In the genomic region with DNA sequence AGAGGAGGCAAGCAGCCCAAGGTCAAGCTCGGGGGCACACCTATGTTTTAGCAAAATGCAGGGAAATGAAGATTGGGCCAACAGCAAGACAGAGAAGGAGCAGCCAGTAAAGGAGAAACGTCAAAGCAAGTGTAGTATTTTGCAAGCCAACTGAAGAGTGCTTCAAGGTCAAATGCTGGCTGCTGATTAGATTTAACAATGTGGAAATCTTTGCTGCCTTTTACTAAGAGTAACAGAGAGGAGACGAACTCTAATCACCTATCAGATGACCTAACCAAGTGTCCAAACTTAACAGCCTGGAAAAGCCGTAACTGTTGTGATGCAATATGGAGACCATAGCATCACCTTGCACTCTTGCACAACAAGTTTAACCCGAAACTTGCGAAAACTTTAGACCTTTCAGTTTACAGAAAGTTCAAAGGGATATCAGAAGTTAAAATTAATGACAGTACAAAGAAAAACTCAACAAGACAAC, we compare ENCODE assay signal across 1 cellular context.
TF ChIP-seq lines count a peak whose summit lies in the region.

No MANE protein-coding gene starts in this region.

TF ChIP-seq in HepG2, 621 proteins besides CTCF, POLR2A, EP300 and RAD21 (continued from another document and continues in another):
- peak; percentile 98 for TF ChIP-seq ZNF614 (CRISPR knock-in tag; IDR thresholded peaks at IDR 0.05; ENCODE audit: borderline replicate concordance)
- peak; percentile 98 for TF ChIP-seq FOXA3 (CRISPR knock-in tag; IDR thresholded peaks at IDR 0.05)
- no peak for TF ChIP-seq ZNF746 (CRISPR knock-in tag; IDR thresholded peaks at IDR 0.05)
- TF ChIP-seq, protein P1, sequence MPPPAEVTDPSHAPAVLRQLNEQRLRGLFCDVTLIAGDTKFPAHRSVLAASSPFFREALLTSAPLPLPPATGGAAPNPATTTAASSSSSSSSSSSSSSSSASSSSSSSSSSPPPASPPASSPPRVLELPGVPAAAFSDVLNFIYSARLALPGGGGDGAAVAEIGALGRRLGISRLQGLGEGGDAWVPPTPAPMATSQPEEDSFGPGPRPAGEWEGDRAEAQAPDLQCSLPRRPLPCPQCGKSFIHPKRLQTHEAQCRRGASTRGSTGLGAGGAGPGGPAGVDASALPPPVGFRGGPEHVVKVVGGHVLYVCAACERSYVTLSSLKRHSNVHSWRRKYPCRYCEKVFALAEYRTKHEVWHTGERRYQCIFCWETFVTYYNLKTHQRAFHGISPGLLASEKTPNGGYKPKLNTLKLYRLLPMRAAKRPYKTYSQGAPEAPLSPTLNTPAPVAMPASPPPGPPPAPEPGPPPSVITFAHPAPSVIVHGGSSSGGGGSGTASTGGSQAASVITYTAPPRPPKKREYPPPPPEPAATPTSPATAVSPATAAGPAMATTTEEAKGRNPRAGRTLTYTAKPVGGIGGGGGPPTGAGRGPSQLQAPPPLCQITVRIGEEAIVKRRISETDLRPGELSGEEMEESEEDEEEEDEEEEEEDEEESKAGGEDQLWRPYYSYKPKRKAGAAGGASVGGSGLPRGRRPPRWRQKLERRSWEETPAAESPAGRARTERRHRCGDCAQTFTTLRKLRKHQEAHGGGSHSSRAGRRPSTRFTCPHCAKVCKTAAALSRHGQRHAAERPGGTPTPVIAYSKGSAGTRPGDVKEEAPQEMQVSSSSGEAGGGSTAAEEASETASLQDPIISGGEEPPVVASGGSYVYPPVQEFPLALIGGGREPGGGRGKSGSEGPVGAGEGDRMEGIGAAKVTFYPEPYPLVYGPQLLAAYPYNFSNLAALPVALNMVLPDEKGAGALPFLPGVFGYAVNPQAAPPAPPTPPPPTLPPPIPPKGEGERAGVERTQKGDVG (CRISPR knock-in tag; IDR thresholded peaks at IDR 0.05; ENCODE audit: borderline replicate concordance) = no peak
- TF ChIP-seq ISL2 (CRISPR knock-in tag; IDR thresholded peaks at IDR 0.05) = peak; percentile 100
- no peak for TF ChIP-seq SP1 (IDR thresholded peaks at IDR 0.05)
- TF ChIP-seq SP1 (CRISPR knock-in tag; IDR thresholded peaks at IDR 0.05) = no peak; the same call in 1 of the 2 replicates
- TF ChIP-seq ZFX (CRISPR knock-in tag; IDR thresholded peaks at IDR 0.05; ENCODE audit: low read depth) = peak; percentile 39
- TF ChIP-seq ZIK1 (CRISPR knock-in tag; IDR thresholded peaks at IDR 0.05; ENCODE audit: borderline replicate concordance, low read depth) = no peak
- TF ChIP-seq MTF1 (CRISPR knock-in tag; IDR thresholded peaks at IDR 0.05) = no peak
- 0 out of 2 replicates have a peak, but pooled peaks have one; percentile 49 for TF ChIP-seq ZMAT3 (CRISPR knock-in tag; conservative IDR thresholded peaks at IDR 0.05)
- TF ChIP-seq REXO4 (CRISPR knock-in tag; IDR thresholded peaks at IDR 0.05; ENCODE audit: borderline replicate concordance) = no peak
- TF ChIP-seq, protein P2, sequence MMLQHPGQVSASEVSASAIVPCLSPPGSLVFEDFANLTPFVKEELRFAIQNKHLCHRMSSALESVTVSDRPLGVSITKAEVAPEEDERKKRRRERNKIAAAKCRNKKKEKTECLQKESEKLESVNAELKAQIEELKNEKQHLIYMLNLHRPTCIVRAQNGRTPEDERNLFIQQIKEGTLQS (CRISPR knock-in tag; IDR thresholded peaks at IDR 0.05) = peak; percentile 96
- TF ChIP-seq PRPF4 (IDR thresholded peaks at IDR 0.05; ENCODE audit: low read depth, low read length, poor library complexity, severe bottlenecking) = no peak
- TF ChIP-seq ZNF136 (CRISPR knock-in tag; IDR thresholded peaks at IDR 0.05; ENCODE audit: low read depth) = no peak
- TF ChIP-seq, protein P3, sequence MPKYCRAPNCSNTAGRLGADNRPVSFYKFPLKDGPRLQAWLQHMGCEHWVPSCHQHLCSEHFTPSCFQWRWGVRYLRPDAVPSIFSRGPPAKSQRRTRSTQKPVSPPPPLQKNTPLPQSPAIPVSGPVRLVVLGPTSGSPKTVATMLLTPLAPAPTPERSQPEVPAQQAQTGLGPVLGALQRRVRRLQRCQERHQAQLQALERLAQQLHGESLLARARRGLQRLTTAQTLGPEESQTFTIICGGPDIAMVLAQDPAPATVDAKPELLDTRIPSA (CRISPR knock-in tag; IDR thresholded peaks at IDR 0.05; ENCODE audit: borderline replicate concordance) = no peak
- TF ChIP-seq RBAK (CRISPR knock-in tag; IDR thresholded peaks at IDR 0.05) = no peak
- TF ChIP-seq CAMTA2 (CRISPR knock-in tag; IDR thresholded peaks at IDR 0.05; ENCODE audit: borderline replicate concordance) = no peak
- TF ChIP-seq NCOA1 (CRISPR knock-in tag; IDR thresholded peaks at IDR 0.05) = peak; percentile 86
- TF ChIP-seq JUND (CRISPR knock-in tag; IDR thresholded peaks at IDR 0.05) = peak; percentile 80
- no peak for TF ChIP-seq SSRP1 (CRISPR knock-in tag; IDR thresholded peaks at IDR 0.05)
- TF ChIP-seq SMYD3 (CRISPR knock-in tag; IDR thresholded peaks at IDR 0.05) = peak; percentile 97
- TF ChIP-seq, protein P4, sequence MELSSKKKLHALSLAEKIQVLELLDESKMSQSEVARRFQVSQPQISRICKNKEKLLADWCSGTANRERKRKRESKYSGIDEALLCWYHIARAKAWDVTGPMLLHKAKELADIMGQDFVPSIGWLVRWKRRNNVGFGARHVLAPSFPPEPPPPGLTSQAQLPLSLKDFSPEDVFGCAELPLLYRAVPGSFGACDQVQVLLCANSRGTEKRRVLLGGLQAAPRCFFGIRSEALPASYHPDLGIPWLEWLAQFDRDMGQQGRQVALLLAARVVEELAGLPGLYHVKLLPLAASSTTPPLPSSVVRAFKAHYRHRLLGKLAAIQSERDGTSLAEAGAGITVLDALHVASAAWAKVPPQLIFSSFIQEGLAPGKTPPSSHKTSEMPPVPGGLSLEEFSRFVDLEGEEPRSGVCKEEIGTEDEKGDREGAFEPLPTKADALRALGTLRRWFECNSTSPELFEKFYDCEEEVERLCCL (CRISPR knock-in tag; IDR thresholded peaks at IDR 0.05; ENCODE audit: borderline replicate concordance) = no peak
- TF ChIP-seq MAFK (conservative IDR thresholded peaks at IDR 0.05 in 1 of 2, IDR thresholded peaks at IDR 0.05 in 1 of 2; ENCODE audit: low read length in 2 of 2) = no peak
- TF ChIP-seq NRL (CRISPR knock-in tag; IDR thresholded peaks at IDR 0.05; ENCODE audit: borderline replicate concordance) = no peak
- peak; percentile 99 for TF ChIP-seq HDAC2 (CRISPR knock-in tag; IDR thresholded peaks at IDR 0.05)
- TF ChIP-seq HNRNPL (IDR thresholded peaks at IDR 0.05; ENCODE audit: low read depth, low read length) = no peak
- TF ChIP-seq, protein P5, sequence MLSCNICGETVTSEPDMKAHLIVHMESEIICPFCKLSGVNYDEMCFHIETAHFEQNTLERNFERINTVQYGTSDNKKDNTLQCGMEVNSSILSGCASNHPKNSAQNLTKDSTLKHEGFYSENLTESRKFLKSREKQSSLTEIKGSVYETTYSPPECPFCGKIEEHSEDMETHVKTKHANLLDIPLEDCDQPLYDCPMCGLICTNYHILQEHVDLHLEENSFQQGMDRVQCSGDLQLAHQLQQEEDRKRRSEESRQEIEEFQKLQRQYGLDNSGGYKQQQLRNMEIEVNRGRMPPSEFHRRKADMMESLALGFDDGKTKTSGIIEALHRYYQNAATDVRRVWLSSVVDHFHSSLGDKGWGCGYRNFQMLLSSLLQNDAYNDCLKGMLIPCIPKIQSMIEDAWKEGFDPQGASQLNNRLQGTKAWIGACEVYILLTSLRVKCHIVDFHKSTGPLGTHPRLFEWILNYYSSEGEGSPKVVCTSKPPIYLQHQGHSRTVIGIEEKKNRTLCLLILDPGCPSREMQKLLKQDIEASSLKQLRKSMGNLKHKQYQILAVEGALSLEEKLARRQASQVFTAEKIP (CRISPR knock-in tag; IDR thresholded peaks at IDR 0.05; ENCODE audit: borderline replicate concordance) = no peak
- TF ChIP-seq TBL1XR1 (IDR thresholded peaks at IDR 0.05; ENCODE audit: borderline replicate concordance, low read length, partially characterized antibody) = peak; percentile 92
- no peak for TF ChIP-seq ZFP82 (CRISPR knock-in tag; IDR thresholded peaks at IDR 0.05; ENCODE audit: borderline replicate concordance)
- TF ChIP-seq, protein P6, sequence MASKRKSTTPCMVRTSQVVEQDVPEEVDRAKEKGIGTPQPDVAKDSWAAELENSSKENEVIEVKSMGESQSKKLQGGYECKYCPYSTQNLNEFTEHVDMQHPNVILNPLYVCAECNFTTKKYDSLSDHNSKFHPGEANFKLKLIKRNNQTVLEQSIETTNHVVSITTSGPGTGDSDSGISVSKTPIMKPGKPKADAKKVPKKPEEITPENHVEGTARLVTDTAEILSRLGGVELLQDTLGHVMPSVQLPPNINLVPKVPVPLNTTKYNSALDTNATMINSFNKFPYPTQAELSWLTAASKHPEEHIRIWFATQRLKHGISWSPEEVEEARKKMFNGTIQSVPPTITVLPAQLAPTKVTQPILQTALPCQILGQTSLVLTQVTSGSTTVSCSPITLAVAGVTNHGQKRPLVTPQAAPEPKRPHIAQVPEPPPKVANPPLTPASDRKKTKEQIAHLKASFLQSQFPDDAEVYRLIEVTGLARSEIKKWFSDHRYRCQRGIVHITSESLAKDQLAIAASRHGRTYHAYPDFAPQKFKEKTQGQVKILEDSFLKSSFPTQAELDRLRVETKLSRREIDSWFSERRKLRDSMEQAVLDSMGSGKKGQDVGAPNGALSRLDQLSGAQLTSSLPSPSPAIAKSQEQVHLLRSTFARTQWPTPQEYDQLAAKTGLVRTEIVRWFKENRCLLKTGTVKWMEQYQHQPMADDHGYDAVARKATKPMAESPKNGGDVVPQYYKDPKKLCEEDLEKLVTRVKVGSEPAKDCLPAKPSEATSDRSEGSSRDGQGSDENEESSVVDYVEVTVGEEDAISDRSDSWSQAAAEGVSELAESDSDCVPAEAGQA (IDR thresholded peaks at IDR 0.05; ENCODE audit: low read depth) = peak; percentile 84
- TF ChIP-seq, protein P6 (CRISPR knock-in tag; IDR thresholded peaks at IDR 0.05; ENCODE audit: borderline replicate concordance) = no peak
- TF ChIP-seq KLF9 (CRISPR knock-in tag; IDR thresholded peaks at IDR 0.05; ENCODE audit: low read depth) = 0 out of 2 replicates have a peak, but pooled peaks have one; percentile 79
- TF ChIP-seq, protein P7, sequence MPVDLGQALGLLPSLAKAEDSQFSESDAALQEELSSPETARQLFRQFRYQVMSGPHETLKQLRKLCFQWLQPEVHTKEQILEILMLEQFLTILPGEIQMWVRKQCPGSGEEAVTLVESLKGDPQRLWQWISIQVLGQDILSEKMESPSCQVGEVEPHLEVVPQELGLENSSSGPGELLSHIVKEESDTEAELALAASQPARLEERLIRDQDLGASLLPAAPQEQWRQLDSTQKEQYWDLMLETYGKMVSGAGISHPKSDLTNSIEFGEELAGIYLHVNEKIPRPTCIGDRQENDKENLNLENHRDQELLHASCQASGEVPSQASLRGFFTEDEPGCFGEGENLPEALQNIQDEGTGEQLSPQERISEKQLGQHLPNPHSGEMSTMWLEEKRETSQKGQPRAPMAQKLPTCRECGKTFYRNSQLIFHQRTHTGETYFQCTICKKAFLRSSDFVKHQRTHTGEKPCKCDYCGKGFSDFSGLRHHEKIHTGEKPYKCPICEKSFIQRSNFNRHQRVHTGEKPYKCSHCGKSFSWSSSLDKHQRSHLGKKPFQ (CRISPR knock-in tag; IDR thresholded peaks at IDR 0.05; ENCODE audit: insufficient replicate concordance) = no peak
- TF ChIP-seq, protein P8, sequence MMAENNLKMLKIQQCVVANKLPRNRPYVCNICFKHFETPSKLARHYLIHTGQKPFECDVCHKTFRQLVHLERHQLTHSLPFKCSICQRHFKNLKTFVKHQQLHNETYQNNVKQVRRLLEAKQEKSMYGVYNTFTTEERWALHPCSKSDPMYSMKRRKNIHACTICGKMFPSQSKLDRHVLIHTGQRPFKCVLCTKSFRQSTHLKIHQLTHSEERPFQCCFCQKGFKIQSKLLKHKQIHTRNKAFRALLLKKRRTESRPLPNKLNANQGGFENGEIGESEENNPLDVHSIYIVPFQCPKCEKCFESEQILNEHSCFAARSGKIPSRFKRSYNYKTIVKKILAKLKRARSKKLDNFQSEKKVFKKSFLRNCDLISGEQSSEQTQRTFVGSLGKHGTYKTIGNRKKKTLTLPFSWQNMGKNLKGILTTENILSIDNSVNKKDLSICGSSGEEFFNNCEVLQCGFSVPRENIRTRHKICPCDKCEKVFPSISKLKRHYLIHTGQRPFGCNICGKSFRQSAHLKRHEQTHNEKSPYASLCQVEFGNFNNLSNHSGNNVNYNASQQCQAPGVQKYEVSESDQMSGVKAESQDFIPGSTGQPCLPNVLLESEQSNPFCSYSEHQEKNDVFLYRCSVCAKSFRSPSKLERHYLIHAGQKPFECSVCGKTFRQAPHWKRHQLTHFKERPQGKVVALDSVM (CRISPR knock-in tag; IDR thresholded peaks at IDR 0.05) = peak; percentile 38; the same call in 1 of the 2 replicates
- 0 out of 2 replicates have a peak, but pooled peaks have one; percentile 44 for TF ChIP-seq ZNF564 (CRISPR knock-in tag; IDR thresholded peaks at IDR 0.05)
- peak; percentile 91 for TF ChIP-seq MBD4 (IDR thresholded peaks at IDR 0.05; ENCODE audit: borderline replicate concordance, low read length)
- TF ChIP-seq, protein P9, sequence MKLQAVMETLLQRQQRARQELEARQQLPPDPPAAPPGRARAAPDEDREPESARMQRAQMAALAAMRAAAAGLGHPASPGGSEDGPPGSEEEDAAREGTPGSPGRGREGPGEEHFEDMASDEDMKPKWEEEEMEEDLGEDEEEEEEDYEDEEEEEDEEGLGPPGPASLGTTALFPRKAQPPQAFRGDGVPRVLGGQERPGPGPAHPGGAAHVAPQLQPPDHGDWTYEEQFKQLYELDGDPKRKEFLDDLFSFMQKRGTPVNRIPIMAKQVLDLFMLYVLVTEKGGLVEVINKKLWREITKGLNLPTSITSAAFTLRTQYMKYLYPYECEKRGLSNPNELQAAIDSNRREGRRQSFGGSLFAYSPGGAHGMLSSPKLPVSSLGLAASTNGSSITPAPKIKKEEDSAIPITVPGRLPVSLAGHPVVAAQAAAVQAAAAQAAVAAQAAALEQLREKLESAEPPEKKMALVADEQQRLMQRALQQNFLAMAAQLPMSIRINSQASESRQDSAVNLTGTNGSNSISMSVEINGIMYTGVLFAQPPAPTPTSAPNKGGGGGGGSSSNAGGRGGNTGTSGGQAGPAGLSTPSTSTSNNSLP (IDR thresholded peaks at IDR 0.05; ENCODE audit: low read depth, low read length) = peak; percentile 61
- TF ChIP-seq RFXAP (CRISPR knock-in tag; IDR thresholded peaks at IDR 0.05; ENCODE audit: borderline replicate concordance) = peak; percentile 89
- no peak for TF ChIP-seq ZNF17 (CRISPR knock-in tag; IDR thresholded peaks at IDR 0.05)
- TF ChIP-seq GATAD1 (CRISPR knock-in tag; IDR thresholded peaks at IDR 0.05) = peak; percentile 74
- no peak for TF ChIP-seq HDAC6 (IDR thresholded peaks at IDR 0.05; ENCODE audit: low read depth, low read length)
- TF ChIP-seq ZSCAN22 (CRISPR knock-in tag; IDR thresholded peaks at IDR 0.05) = no peak
